ENCODE assay signal across 8 cellular contexts in genomic region chrX:152635941-152636340, GRCh38. TPM values are rescaled to one million over a fixed set of nuclear protein-coding genes. Genes with fewer than 3 reads are reported as not detected.
DNase-seq lines count a peak whose midpoint lies in the region; ATAC-seq and TF ChIP-seq lines count a peak whose summit lies in the region.

No MANE protein-coding gene starts in this region.

- H3K27ac ChIP-seq in cardiac muscle cell, result no peak overlapping the region
- no peak overlapping the region for H3K27ac ChIP-seq in tibial nerve
- H3K27ac ChIP-seq in CD4-positive, alpha-beta memory T cell (ENCODE audit: low read depth, low read length), result no peak overlapping the region

- no peaks in the 10 kb centered on the region for H3K9me3 ChIP-seq in cardiac muscle cell (ENCODE audit: low read depth)
- no peaks in the 10 kb centered on the region for H3K9me3 ChIP-seq in tibial nerve
- no peaks in the 10 kb centered on the region for H3K9me3 ChIP-seq in CD4-positive, alpha-beta memory T cell (ENCODE audit: control insufficient read depth in 1 of 2, low read length in 2 of 2)

- H3K4me1 ChIP-seq in cardiac muscle cell (ENCODE audit: low read depth), result no peaks in the 10 kb centered on the region
- peaks cover 0 to 12% (median 0%) of the 10 kb centered on the region in 4 donors for H3K4me1 ChIP-seq in tibial nerve
- no peaks in the 10 kb centered on the region for H3K4me1 ChIP-seq in CD4-positive, alpha-beta memory T cell (ENCODE audit: insufficient read depth, low read length)

- POLR2A ChIA-PET in CD4-positive, alpha-beta memory T cell (lab: Charles Lee; ENCODE audit: partially characterized antibody), result no interaction called here

- H3K27ac Mint-ChIP-seq in CD4-positive, alpha-beta memory T cell, result no peak overlapping the region

- H3K36me3 Mint-ChIP-seq in CD4-positive, alpha-beta memory T cell, result no peaks in the 10 kb centered on the region

- WGBS in tibial nerve, 2 donors, result 8 to 22% methylated on average over 7 of the region's 7 CpGs

- CTCF ChIA-PET in CD4-positive, alpha-beta memory T cell (lab: Charles Lee; ENCODE audit: partially characterized antibody), result no interaction called here

- intact Hi-C loops in left ventricle myocardium superior (cut with micrococcal nuclease) (loop anchor here (10.0 kb wide), 1 partner anchor 891 kb away; no protein-coding TSS in a partner anchor), head of caudate nucleus (cut with DNase I) (no loop called here)
- intact Hi-C loops in CD4-positive, alpha-beta memory T cell (cut with micrococcal nuclease), result no loop called here

- no peaks in the 10 kb centered on the region for H3K4me1 Mint-ChIP-seq in CD4-positive, alpha-beta memory T cell

- DNase-seq in cardiac muscle cell (ENCODE audit: low read depth in 1 of 2, low spot score in 1 of 2), result peak; percentile 58 to 73
- no peak for DNase-seq in left ventricle myocardium superior
- DNase-seq in Kasumi-1 (lab: John Stamatoyannopoulos, UW), result peak; percentile 44 to 50
- DNase-seq in SW480 (ENCODE audit: low spot score), result peak; percentile 57
- peak in 36 of 42 donors; percentile 8 to 73 (median 50) for DNase-seq in head of caudate nucleus
- peak; percentile 13 to 33 for DNase-seq in tibial nerve (ENCODE audit: low spot score in 2 of 2)
- DNase-seq in CD4-positive, alpha-beta memory T cell, result no peak

- ATAC-seq in left ventricle myocardium superior (no peak), GM21619 (IDR thresholded peaks at IDR 0.05; ENCODE audit: unreplicated experiment) (no peak)

- no peaks in the 10 kb centered on the region for H3K9me3 Mint-ChIP-seq in CD4-positive, alpha-beta memory T cell

- H3K27me3 ChIP-seq in cardiac muscle cell (peaks cover 34% of the 10 kb centered on the region), tibial nerve (peaks cover 0 to 26% of the 10 kb centered on the region in 2 donors)
- H3K27me3 ChIP-seq in CD4-positive, alpha-beta memory T cell (ENCODE audit: insufficient read depth, low read length), result no peaks in the 10 kb centered on the region

- no peak for TF ChIP-seq POLR2A in tibial nerve (IDR thresholded peaks at IDR 0.05)

- H3K4me3 Mint-ChIP-seq in CD4-positive, alpha-beta memory T cell, result no peak overlapping the region

- H3K36me3 ChIP-seq in cardiac muscle cell (no peaks in the 10 kb centered on the region), tibial nerve (no peaks in the 10 kb centered on the region)
- no peaks in the 10 kb centered on the region for H3K36me3 ChIP-seq in CD4-positive, alpha-beta memory T cell (ENCODE audit: insufficient read depth, low read length)

- no peak for TF ChIP-seq EP300 in tibial nerve (IDR thresholded peaks at IDR 0.05)

- TF ChIP-seq CTCF in cardiac muscle cell (IDR thresholded peaks at IDR 0.05; ENCODE audit: low read depth, low read length), result peak; percentile 61
- peak; percentile 20 to 50 (median 38) for TF ChIP-seq CTCF in tibial nerve (IDR thresholded peaks at IDR 0.05)

- H3K4me3 ChIP-seq in cardiac muscle cell (no peak overlapping the region), tibial nerve (no peak overlapping the region)
- no peak overlapping the region for H3K4me3 ChIP-seq in CD4-positive, alpha-beta memory T cell (ENCODE audit: low read length in 2 of 2)

- peaks cover 13 to 14% of the 10 kb centered on the region in 2 donors for H3K27me3 Mint-ChIP-seq in CD4-positive, alpha-beta memory T cell

RNA-seq across cellular contexts. Expression of gene GABRQ, which starts 1.8 kb away (rescaled TPM):
- 0.03 TPM in 1 of 2 replicates, not detected in the other for total RNA-seq in cardiac muscle cell
- polyA plus RNA-seq in cardiac muscle cell, result not detected in 2 replicates
- total RNA-seq in left ventricle myocardium superior, result not detected
- 1 to 10 TPM in 2 of 4 donors, under 1 TPM in 2; 0.90 to 2.3 (median 1.4) TPM for total RNA-seq in tibial nerve
- not detected for total RNA-seq in CD4-positive, alpha-beta memory T cell
- polyA plus RNA-seq in CD4-positive, alpha-beta memory T cell, result not detected

Comparison
In these comparisons a context has a peak if more than half of its experiments do, and no peak if none do; other contexts are left out.
1. DNase-seq: peak in cardiac muscle cell (2 of 2), Kasumi-1 (2 of 2), SW480 (single experiment), head of caudate nucleus (36 of 42) and tibial nerve (2 of 2); none in left ventricle myocardium superior (single experiment) and CD4-positive, alpha-beta memory T cell (0 of 5).